25 cellular contexts compared by ENCODE assay signal in genomic region chr4:163672751-163673150, GRCh38.
A peak's percentile ranks its signal among the peaks of the same experiment; 100 is the strongest.
DNase-seq lines count a peak whose midpoint lies in the region; ATAC-seq and TF ChIP-seq lines count a peak whose summit lies in the region.
"Had no signal": no experiment of that assay in that cellular context is flagged by ENCODE, and none has a peak within 500 bp of the region (broad histone marks: within the 10 kb centered on the region; RNA-seq: fewer than 3 reads in every experiment).

No MANE protein-coding gene starts in this region.

- no peaks in the 10 kb centered on the region for H3K9me2 ChIP-seq in HCT116 (ENCODE audit: insufficient read depth)

- H3K9me3 ChIP-seq in HCT116 (ENCODE audit: control insufficient read depth in 1 of 2, insufficient read depth in 1 of 2, low read depth in 1 of 2, low read length in 2 of 2) (no peaks in the 10 kb centered on the region), OCI-LY3 (ENCODE audit: insufficient read depth, low read length) (no peaks in the 10 kb centered on the region), heart right ventricle (no peaks in the 10 kb centered on the region)
- H3K9me3 ChIP-seq: Peyer's patch, SJCRH30, thoracic aorta had no signal

- H3K4me1 ChIP-seq in HCT116 (ENCODE audit: control insufficient read depth in 1 of 2, insufficient read depth in 2 of 2, low read length in 2 of 2) (no peaks in the 10 kb centered on the region), OCI-LY3 (ENCODE audit: low read length) (peaks cover 33% of the 10 kb centered on the region), heart right ventricle (peaks cover 0 to 6% (median 0%) of the 10 kb centered on the region in 9 donors)
- H3K4me1 ChIP-seq: Peyer's patch, SJCRH30 had no signal

- H2AFZ ChIP-seq in HCT116 (ENCODE audit: low read depth, low read length, poor library complexity, severe bottlenecking) (peak overlapping the region; percentile 12), OCI-LY3 (ENCODE audit: low read depth, low read length) (no peak overlapping the region; the same call in 1 of the 2 replicates)

- BruUV-seq in HCT116 (replicated peaks; lab: Mats Ljungman, UMichigan), result no TSS peak

- peak; percentile 46; the same call in 1 of the 2 replicates for ATAC-seq in HCT116
- no peak for ATAC-seq in memory B cell (ENCODE audit: low read depth)
- ATAC-seq in activated CD4-positive, alpha-beta T cell treated with anti-CD3 and anti-CD28 coated beads for 36 hours, result no peak
- no peak for ATAC-seq in heart right ventricle
- ATAC-seq: T-helper 17 cell had no signal

- peaks cover 9% of the 10 kb centered on the region for H3K36me3 Mint-ChIP-seq in memory B cell
- H3K36me3 Mint-ChIP-seq in activated CD4-positive, alpha-beta T cell treated with anti-CD3 and anti-CD28 coated beads for 36 hours (ENCODE audit: low read depth), result no peaks in the 10 kb centered on the region

- H3K79me2 ChIP-seq in HCT116 (ENCODE audit: insufficient read depth, low read length) (no peaks in the 10 kb centered on the region), OCI-LY3 (ENCODE audit: low read length) (no peaks in the 10 kb centered on the region)

- TF ChIP-seq RAD21 in HCT116 (IDR thresholded peaks at IDR 0.05; ENCODE audit: low read depth), result no peak

- TF ChIP-seq CTCF in GM06990 (IDR thresholded peaks at IDR 0.05; ENCODE audit: insufficient read depth, low read length, poor library complexity, severe bottlenecking) (peak; percentile 21), HCT116 (IDR thresholded peaks at IDR 0.05 in 2 of 3, conservative IDR thresholded peaks at IDR 0.05 in 1 of 3; ENCODE audit: borderline replicate concordance in 1 of 3, insufficient read depth in 1 of 3, low read depth in 2 of 3, low read length in 2 of 3) (peak in 2 of 3 experiments; percentile 20 to 25; a peak in 2 of 6 replicates), OCI-LY3 (IDR thresholded peaks at IDR 0.05; ENCODE audit: low read depth, low read length) (peak; percentile 46), heart right ventricle (IDR thresholded peaks at IDR 0.05) (peak in 1 of 9 donors; percentile 6)

- TF ChIP-seq POLR2A in HCT116 (IDR thresholded peaks at IDR 0.05; ENCODE audit: borderline replicate concordance, extremely low read depth, insufficient read depth, insufficient read length), result no peak

- H3K4me1 Mint-ChIP-seq in memory B cell, result peaks cover 24% of the 10 kb centered on the region
- peaks cover 24% of the 10 kb centered on the region for H3K4me1 Mint-ChIP-seq in activated CD4-positive, alpha-beta T cell treated with anti-CD3 and anti-CD28 coated beads for 36 hours

- no peaks in the 10 kb centered on the region for H3K27me3 Mint-ChIP-seq in memory B cell
- no peaks in the 10 kb centered on the region for H3K27me3 Mint-ChIP-seq in activated CD4-positive, alpha-beta T cell treated with anti-CD3 and anti-CD28 coated beads for 36 hours
- H3K27me3 Mint-ChIP-seq: CD4-positive, alpha-beta memory T cell; T-helper 17 cell had no signal

- intact Hi-C loops in HCT116 (cut with micrococcal nuclease) (loop anchor here (5.0 kb wide), 1 partner anchor 115 kb away; no protein-coding TSS in a partner anchor), heart right ventricle (cut with DNase I) (loop anchor here in 1 of 10 donors (10.0 kb wide), 1 partner anchor 118 kb away; no protein-coding TSS in a partner anchor)
- intact Hi-C loops in activated CD4-positive, alpha-beta T cell treated with anti-CD3 and anti-CD28 coated beads for 36 hours (cut with DNase I, micrococcal nuclease), result loop anchor here in 1 of 2 experiments (10.0 kb wide), 1 partner anchor 1178 kb away; no protein-coding TSS in a partner anchor

- H3K36me3 ChIP-seq in GM06990 (ENCODE audit: control insufficient read depth, insufficient read depth, low read length) (no peaks in the 10 kb centered on the region), HCT116 (ENCODE audit: control insufficient read depth in 1 of 2, insufficient read depth in 2 of 2, low read length in 2 of 2) (no peaks in the 10 kb centered on the region), OCI-LY3 (replicated peaks; ENCODE audit: low read depth, low read length) (no peaks in the 10 kb centered on the region), heart right ventricle (no peaks in the 10 kb centered on the region)
- H3K36me3 ChIP-seq: Peyer's patch, SJCRH30, thoracic aorta had no signal

- DNase-seq in GM06990 (ENCODE audit: extremely low read depth, insufficient read length), result no peak
- DNase-seq in HCT116 (ENCODE audit: low read depth, low spot score), result no peak
- no peak for DNase-seq in memory B cell (ENCODE audit: low spot score in 2 of 2)
- no peak for DNase-seq in activated CD4-positive, alpha-beta T cell treated with anti-CD3 and anti-CD28 coated beads for 36 hours
- DNase-seq in heart right ventricle, result no peak
- no peak for DNase-seq in NCI-H345 treated with DMSO at 0.1 percent for 48 hours (lab: John Stamatoyannopoulos, UW; ENCODE audit: unreplicated experiment)
- DNase-seq: activated CD4-positive, alpha-beta T cell treated with anti-CD3 and anti-CD28 coated beads, Interleukin-2, amount 50 U/mL, for 48 hours; activated gamma-delta T cell; activated T-cell treated with anti-CD3 and anti-CD28 coated beads for 4 hours; CD4-positive, alpha-beta memory T cell; DMS53; H7; NCI-H1092 treated with DMSO at 0.1 percent for 48 hours; NCI-H2029; NCI-H226; NCI-H774; Peyer's patch; SJCRH30; small intestine; stimulated activated naive CD4-positive, alpha-beta T cell; T-helper 17 cell had no signal

- H3K27ac ChIP-seq in HCT116 (ENCODE audit: low read depth, low read length), result no peak overlapping the region
- H3K27ac ChIP-seq in OCI-LY3 (ENCODE audit: low read length), result no peak overlapping the region
- no peak overlapping the region for H3K27ac ChIP-seq in heart right ventricle
- H3K27ac ChIP-seq: KMS-11, Peyer's patch, SJCRH30, thoracic aorta, VCaP had no signal

- peak overlapping the region; percentile 11 for H3K27ac Mint-ChIP-seq in memory B cell
- no peak overlapping the region for H3K27ac Mint-ChIP-seq in activated CD4-positive, alpha-beta T cell treated with anti-CD3 and anti-CD28 coated beads for 36 hours
- H3K27ac Mint-ChIP-seq: T-helper 17 cell had no signal

- no peak overlapping the region for H3K9ac ChIP-seq in HCT116 (ENCODE audit: low read length)
- H3K9ac ChIP-seq in OCI-LY3 (ENCODE audit: low read length), result no peak overlapping the region
- H3K9ac ChIP-seq: KMS-11 had no signal

- WGBS in heart right ventricle, 2 donors, result 67 to 70% methylated on average over 3 of the region's 3 CpGs

- H3K4me3 ChIP-seq in GM06990 (replicated peaks; ENCODE audit: low read depth, low read length) (no peak overlapping the region), HCT116 (replicated peaks in 1 of 2; ENCODE audit: low read depth in 1 of 2, low read length in 2 of 2) (no peak overlapping the region), OCI-LY3 (ENCODE audit: low read length) (no peak overlapping the region), heart right ventricle (no peak overlapping the region)
- H3K4me3 ChIP-seq: Peyer's patch, SJCRH30, thoracic aorta had no signal

- no peaks in the 10 kb centered on the region for H4K20me1 ChIP-seq in HCT116 (ENCODE audit: insufficient read depth)
- H4K20me1 ChIP-seq in OCI-LY3 (ENCODE audit: insufficient read depth, low read length), result no peaks in the 10 kb centered on the region

- H3K27me3 ChIP-seq in GM06990 (replicated peaks; ENCODE audit: control insufficient read depth, insufficient read depth, low read length), result no peaks in the 10 kb centered on the region
- H3K27me3 ChIP-seq in HCT116 (ENCODE audit: insufficient read depth, low read length), result no peaks in the 10 kb centered on the region
- no peaks in the 10 kb centered on the region for H3K27me3 ChIP-seq in OCI-LY3 (ENCODE audit: low read depth, low read length)
- H3K27me3 ChIP-seq in heart right ventricle, result no peaks in the 10 kb centered on the region
- H3K27me3 ChIP-seq: Peyer's patch, SJCRH30 had no signal

- RAD21 ChIA-PET in HCT116 (lab: Charles Lee; ENCODE audit: low non-redundant PET in 1 of 2, low total read pairs in 2 of 2, uncharacterized antibody in 2 of 2, unreplicated experiment in 2 of 2), result no interaction called here

- POLR2A ChIA-PET in HCT116 (lab: Charles Lee), result no interaction called here
- POLR2A ChIA-PET in activated CD4-positive, alpha-beta T cell treated with anti-CD3 and anti-CD28 coated beads for 36 hours (lab: Charles Lee), result no interaction called here

- H3K9me3 Mint-ChIP-seq in memory B cell, result peaks cover 7% of the 10 kb centered on the region
- H3K9me3 Mint-ChIP-seq in activated CD4-positive, alpha-beta T cell treated with anti-CD3 and anti-CD28 coated beads for 36 hours (ENCODE audit: low read depth), result no peaks in the 10 kb centered on the region

- CTCF ChIA-PET in HCT116 (lab: Charles Lee), result interaction anchor here (1.4 to 2.4 kb wide), 2 partner anchors 8 to 122 kb away, joined by 4 to 6 read pairs; no protein-coding TSS in a partner anchor
- CTCF ChIA-PET in activated CD4-positive, alpha-beta T cell treated with anti-CD3 and anti-CD28 coated beads for 36 hours (lab: Charles Lee), result interaction anchor here (1.2 to 3.2 kb wide), 2 partner anchors 9 to 123 kb away, joined by 4 to 18 read pairs; no protein-coding TSS in a partner anchor

- no peak overlapping the region for H3K4me2 ChIP-seq in HCT116 (ENCODE audit: low read length)
- no peak overlapping the region for H3K4me2 ChIP-seq in OCI-LY3 (ENCODE audit: low read length)
- H3K4me2 ChIP-seq: KMS-11 had no signal

- no peak overlapping the region for H3K4me3 Mint-ChIP-seq in memory B cell
- H3K4me3 Mint-ChIP-seq in activated CD4-positive, alpha-beta T cell treated with anti-CD3 and anti-CD28 coated beads for 36 hours, result no peak overlapping the region
- H3K4me3 Mint-ChIP-seq: CD4-positive, alpha-beta memory T cell; T-helper 17 cell had no signal

TF ChIP-seq in HCT116, 20 proteins besides CTCF, POLR2A, EP300 and RAD21:
- TF ChIP-seq ZFX (IDR thresholded peaks at IDR 0.05), result no peak
- TF ChIP-seq EZH2phosphoT487 (IDR thresholded peaks at IDR 0.05; ENCODE audit: borderline replicate concordance), result no peak
- no peak for TF ChIP-seq TCF7L2 (IDR thresholded peaks at IDR 0.05; ENCODE audit: borderline replicate concordance, extremely low read depth, insufficient read depth, insufficient read length)
- no peak for TF ChIP-seq MAX (IDR thresholded peaks at IDR 0.05)
- TF ChIP-seq SP1 (IDR thresholded peaks at IDR 0.05; ENCODE audit: low read depth), result no peak
- TF ChIP-seq ZNF274 (IDR thresholded peaks at IDR 0.05; ENCODE audit: low read depth, low read length), result no peak
- no peak for TF ChIP-seq EZH2 (IDR thresholded peaks at IDR 0.05)
- TF ChIP-seq FOSL1 (IDR thresholded peaks at IDR 0.05; ENCODE audit: low read depth), result no peak
- no peak for TF ChIP-seq ELF1 (IDR thresholded peaks at IDR 0.05; ENCODE audit: borderline replicate concordance, low read depth)
- TF ChIP-seq YY1 (IDR thresholded peaks at IDR 0.05; ENCODE audit: extremely low read depth, insufficient replicate concordance, low read depth, low read length), result no peak
